Comparison of ENCODE assay signal across 1 cellular context in genomic region chr2:96317584-96317997, GRCh38.
A peak's percentile ranks its signal among the peaks of the same experiment; 100 is the strongest.
TF ChIP-seq lines count a peak whose summit lies in the region.

No MANE protein-coding gene starts in this region.

TF ChIP-seq in HepG2, 621 proteins besides CTCF, POLR2A, EP300 and RAD21 (continues in another document):
- TF ChIP-seq SP2 (CRISPR knock-in tag; IDR thresholded peaks at IDR 0.05) = no peak
- TF ChIP-seq ZSCAN29 (CRISPR knock-in tag; conservative IDR thresholded peaks at IDR 0.05) = peak; percentile 69; the same call in 1 of the 2 replicates
- TF ChIP-seq WIZ (CRISPR knock-in tag; IDR thresholded peaks at IDR 0.05) = peak; percentile 64; the same call in 1 of the 2 replicates
- TF ChIP-seq ZMYM4 (CRISPR knock-in tag; IDR thresholded peaks at IDR 0.05) = peak; percentile 35; the same call in 1 of the 2 replicates
- TF ChIP-seq SOX5 (CRISPR knock-in tag; IDR thresholded peaks at IDR 0.05; ENCODE audit: borderline replicate concordance) = peak; percentile 42; the same call in 1 of the 2 replicates
- 0 out of 2 replicates have a peak, but pooled peaks have one; percentile 46 for TF ChIP-seq SPEN (CRISPR knock-in tag; IDR thresholded peaks at IDR 0.05; ENCODE audit: low read depth)
- peak; percentile 51; the same call in 1 of the 2 replicates for TF ChIP-seq ZNF350 (CRISPR knock-in tag; IDR thresholded peaks at IDR 0.05; ENCODE audit: borderline replicate concordance, low read depth)
- 0 out of 2 replicates have a peak, but pooled peaks have one; percentile 34 for TF ChIP-seq MED1 (CRISPR knock-in tag; IDR thresholded peaks at IDR 0.05)
- TF ChIP-seq GABPA (IDR thresholded peaks at IDR 0.05; ENCODE audit: low read depth, low read length) = no peak
- TF ChIP-seq GABPA (CRISPR knock-in tag; IDR thresholded peaks at IDR 0.05; ENCODE audit: low read depth) = peak; percentile 69
- TF ChIP-seq UBTF (CRISPR knock-in tag; IDR thresholded peaks at IDR 0.05) = peak; percentile 40; the same call in 1 of the 2 replicates
- TF ChIP-seq HMGXB4 (CRISPR knock-in tag; IDR thresholded peaks at IDR 0.05; ENCODE audit: borderline replicate concordance in 1 of 2, low read depth in 1 of 2) = no peak
- peak; percentile 95 for TF ChIP-seq ETV5 (CRISPR knock-in tag; IDR thresholded peaks at IDR 0.05; ENCODE audit: borderline replicate concordance)
- peak; percentile 7 for TF ChIP-seq TEAD3 (CRISPR knock-in tag; optimal IDR thresholded peaks at IDR 0.05; ENCODE audit: borderline replicate concordance)
- TF ChIP-seq CSRNP1 (CRISPR knock-in tag; IDR thresholded peaks at IDR 0.05) = 0 out of 2 replicates have a peak, but pooled peaks have one; percentile 46
- peak; percentile 51 for TF ChIP-seq KAT8 (CRISPR knock-in tag; IDR thresholded peaks at IDR 0.05)
- TF ChIP-seq ZNF713 (CRISPR knock-in tag; IDR thresholded peaks at IDR 0.05) = 0 out of 2 replicates have a peak, but pooled peaks have one; percentile 33
- no peak for TF ChIP-seq RFX3 (CRISPR knock-in tag; IDR thresholded peaks at IDR 0.05)
- no peak for TF ChIP-seq SNAI1 (CRISPR knock-in tag; IDR thresholded peaks at IDR 0.05; ENCODE audit: borderline replicate concordance)
- TF ChIP-seq ZBTB7B (CRISPR knock-in tag; IDR thresholded peaks at IDR 0.05) = peak; percentile 79
- TF ChIP-seq ZSCAN20 (CRISPR knock-in tag; IDR thresholded peaks at IDR 0.05; ENCODE audit: borderline replicate concordance) = 0 out of 2 replicates have a peak, but pooled peaks have one; percentile 26
- no peak for TF ChIP-seq ZNF407 (CRISPR knock-in tag; IDR thresholded peaks at IDR 0.05; ENCODE audit: not compliant biosample characterization)
- TF ChIP-seq MAFF (IDR thresholded peaks at IDR 0.05; ENCODE audit: low read depth, low read length) = peak; percentile 48; the same call in 1 of the 2 replicates
- TF ChIP-seq SALL1 (CRISPR knock-in tag; IDR thresholded peaks at IDR 0.05) = peak; percentile 53; the same call in 1 of the 2 replicates
- TF ChIP-seq ZNF770 (CRISPR knock-in tag; IDR thresholded peaks at IDR 0.05) = peak; percentile 29; the same call in 1 of the 2 replicates
- peak; percentile 61; the same call in 1 of the 2 replicates for TF ChIP-seq CBX5 (CRISPR knock-in tag; IDR thresholded peaks at IDR 0.05; ENCODE audit: borderline replicate concordance)
- TF ChIP-seq TFAP4 (IDR thresholded peaks at IDR 0.05; ENCODE audit: borderline replicate concordance, low read depth) = peak; percentile 88
- 0 out of 2 replicates have a peak, but pooled peaks have one; percentile 12 for TF ChIP-seq ZNF501 (CRISPR knock-in tag; IDR thresholded peaks at IDR 0.05)
- TF ChIP-seq SP1 (IDR thresholded peaks at IDR 0.05) = no peak
- 0 out of 2 replicates have a peak, but pooled peaks have one; percentile 29 for TF ChIP-seq SP1 (CRISPR knock-in tag; IDR thresholded peaks at IDR 0.05)
- TF ChIP-seq ARID5B (CRISPR knock-in tag; IDR thresholded peaks at IDR 0.05) = peak; percentile 77
- 0 out of 2 replicates have a peak, but pooled peaks have one; percentile 31 for TF ChIP-seq ZMYM3 (CRISPR knock-in tag; IDR thresholded peaks at IDR 0.05)
